ENCODE assay signal across 9 cellular contexts in the genomic region with DNA sequence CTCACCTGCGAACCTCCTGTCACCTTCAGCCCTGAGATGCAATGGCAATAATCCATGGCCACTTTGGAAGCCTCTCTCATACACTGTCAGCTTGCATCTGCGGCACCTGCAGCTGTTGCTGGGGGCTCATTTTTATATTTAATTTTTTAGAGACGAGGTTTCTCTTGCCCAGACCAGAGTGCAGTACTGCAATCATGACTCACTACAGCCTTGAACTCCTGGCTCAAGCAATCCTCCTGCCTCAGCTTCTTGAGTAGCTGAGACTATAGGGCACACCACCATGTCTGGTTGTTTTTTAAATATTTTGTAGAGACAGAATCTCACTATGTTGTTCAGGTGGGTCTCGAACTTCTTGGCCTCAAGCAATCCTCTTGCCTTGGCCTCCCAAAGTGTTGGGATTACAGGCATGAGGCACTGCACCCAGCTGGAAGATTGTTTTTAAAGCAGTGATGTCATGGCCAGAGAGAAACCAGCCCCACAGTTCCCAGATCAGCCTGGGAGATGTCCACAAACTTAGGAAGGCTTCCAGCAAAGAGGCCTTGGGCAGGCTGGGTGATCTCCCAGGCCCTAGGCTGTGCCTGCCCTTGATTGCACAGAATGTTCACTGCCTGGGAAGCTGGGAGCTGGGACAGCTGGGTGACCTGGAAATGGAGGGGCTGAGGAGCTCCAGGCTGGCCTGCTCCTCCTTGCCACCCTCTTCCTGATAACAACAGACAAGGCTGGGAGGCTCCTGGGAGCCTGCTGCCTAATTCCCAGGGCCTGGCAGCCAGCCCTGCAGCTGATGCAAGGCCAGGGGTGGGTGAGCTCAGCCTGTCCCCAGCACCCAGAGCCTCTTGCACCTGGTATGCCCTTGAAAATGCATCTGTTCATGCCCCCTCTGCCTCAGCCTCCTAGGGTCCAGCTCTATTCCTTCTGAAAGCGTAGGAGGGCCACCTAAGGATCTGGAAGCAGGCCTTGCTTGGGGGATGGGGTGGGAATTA. TPM values are rescaled to one million over a fixed set of nuclear protein-coding genes. Genes with fewer than 3 reads are reported as not detected.
A peak's percentile ranks its signal among the peaks of the same experiment; 100 is the strongest.
DNase-seq lines count a peak whose midpoint lies in the region; ATAC-seq and TF ChIP-seq lines count a peak whose summit lies in the region.
"Had no signal": no experiment of that assay in that cellular context is flagged by ENCODE, and none has a peak within 500 bp of the region (broad histone marks: within the 10 kb centered on the region; RNA-seq: fewer than 3 reads in every experiment).

No MANE protein-coding gene starts in this region.

- H4K20me1 ChIP-seq in PC-9 (ENCODE audit: insufficient read depth): no peaks in the 10 kb centered on the region

- H3K79me2 ChIP-seq in PC-9 (ENCODE audit: low read depth): no peaks in the 10 kb centered on the region

- H3K36me3 ChIP-seq in PC-9 (ENCODE audit: low read depth) (no peaks in the 10 kb centered on the region), gastrocnemius medialis (no peaks in the 10 kb centered on the region)

- in situ Hi-C loops in gastrocnemius medialis (cut with MboI; ENCODE audit: low sequenced_read_pairs in 4 of 4): no loop called here

- TSS peak; percentile 92 for BruUV-seq in PC-9 (replicated peaks; lab: Mats Ljungman, UMichigan)

- peaks cover 25% of the 10 kb centered on the region for H3K4me1 ChIP-seq in PC-9 (replicated peaks; ENCODE audit: insufficient read depth)
- peaks cover 0 to 14% of the 10 kb centered on the region in 2 donors for H3K4me1 ChIP-seq in gastrocnemius medialis

- H3F3A ChIP-seq in PC-9 (ENCODE audit: insufficient read depth, low read depth): 0 out of 2 replicates have a peak, but pooled peaks cover 6% of the 10 kb centered on the region

- POLR2A ChIA-PET in PC-9 (lab: Charles Lee; ENCODE audit: unreplicated experiment): interaction anchor here (0.5 to 0.6 kb wide), 2 partner anchors 10 to 118 kb away, joined by 6 to 43 read pairs; no protein-coding TSS in a partner anchor

- TF ChIP-seq CTCF in PC-9 (conservative IDR thresholded peaks at IDR 0.05) (no peak), foreskin fibroblast (IDR thresholded peaks at IDR 0.05; ENCODE audit: low read depth, low read length) (no peak), gastrocnemius medialis (IDR thresholded peaks at IDR 0.05 in 4 of 5, conservative IDR thresholded peaks at IDR 0.05 in 1 of 5) (no peak)

- H3K27me3 ChIP-seq in PC-9 (ENCODE audit: insufficient read depth, low read depth): no peaks in the 10 kb centered on the region
- no peaks in the 10 kb centered on the region for H3K27me3 ChIP-seq in gastrocnemius medialis

- H3K9me3 ChIP-seq in PC-9 (ENCODE audit: insufficient read depth, low read depth) (no peaks in the 10 kb centered on the region), gastrocnemius medialis (no peaks in the 10 kb centered on the region)

- no peaks in the 10 kb centered on the region for H3K9me2 ChIP-seq in PC-9 (ENCODE audit: insufficient read depth)

- TF ChIP-seq POLR2A in gastrocnemius medialis (IDR thresholded peaks at IDR 0.05): peak in 1 of 2 donors; percentile 14

- H3K4me2 ChIP-seq in PC-9: peak overlapping the region; percentile 49

- DNase-seq in DMS79 treated with DMSO at 0.1 percent for 48 hours (lab: John Stamatoyannopoulos, UW) (peak; percentile 23), PC-9 (peak; percentile 55 to 65), foreskin fibroblast (peak; percentile 49 to 91), gastrocnemius medialis (peak in 1 of 2 donors; percentile 62), mesenteric fat pad (ENCODE audit: low spot score) (no peak), SIG-M5 treated with dmso at 0.1 percent for 504 hours (lab: John Stamatoyannopoulos, UW; ENCODE audit: unreplicated experiment) (no peak)

- ATAC-seq in gastrocnemius medialis (peak; percentile 20 to 45), GM18502 (IDR thresholded peaks at IDR 0.05; ENCODE audit: poor library complexity, unreplicated experiment) (no peak), HG02981 (IDR thresholded peaks at IDR 0.05; ENCODE audit: unreplicated experiment) (no peak)
- ATAC-seq: naive thymus-derived CD8-positive, alpha-beta T cell had no signal

- H2AFZ ChIP-seq in PC-9: peak overlapping the region; percentile 4; the same call in 1 of the 2 replicates

- H3K27ac ChIP-seq in PC-9: peak overlapping the region; percentile 91
- H3K27ac ChIP-seq in gastrocnemius medialis: peak overlapping the region; percentile 1 to 73 (median 50)

- no peak overlapping the region for H3K4me3 ChIP-seq in PC-9
- no peak overlapping the region for H3K4me3 ChIP-seq in foreskin fibroblast (ENCODE audit: low read depth in 1 of 2, low read length in 2 of 2)
- no peak overlapping the region for H3K4me3 ChIP-seq in gastrocnemius medialis

- CTCF ChIA-PET in PC-9 (lab: Charles Lee): no interaction called here

- intact Hi-C loops in PC-9 (cut with micrococcal nuclease; ENCODE audit: unreplicated experiment) (no loop called here), gastrocnemius medialis (cut with DNase I; ENCODE audit: low total_unique reads) (no loop called here)

RNA-seq across cellular contexts. Expression of a gene that starts 27.1 kb away (rescaled TPM):
- total RNA-seq in PC-9 (2021) (2.3 TPM in 2 replicates), gastrocnemius medialis (1 to 10 TPM in 1 of 4 donors, not detected in 3; 3.5 TPM), mesenteric fat pad (not detected)

RNA-seq across cellular contexts. Expression of a gene that starts 35.4 kb away (rescaled TPM):
- total RNA-seq in PC-9 (2021) (417 and 428 TPM in 2 replicates), gastrocnemius medialis (10 to 100 TPM; 15.9 to 35.6 (median 23.1) TPM), mesenteric fat pad (124 TPM)

Comparison
In these comparisons a context has a peak if more than half of its experiments do, and no peak if none do; other contexts are left out.
1. DNase-seq: peak in DMS79 treated with DMSO at 0.1 percent for 48 hours (single experiment), PC-9 (2 of 2) and foreskin fibroblast (2 of 2); none in mesenteric fat pad (single experiment) and SIG-M5 treated with dmso at 0.1 percent for 504 hours (single experiment).
2. ATAC-seq: peak in gastrocnemius medialis (2 of 2); none in GM18502 (single experiment) and HG02981 (single experiment).